ENCODE assay signal across 15 cellular contexts in genomic region chr9:124693403-124693802, GRCh38.
"Had no signal": no experiment of that assay in that cellular context is flagged by ENCODE, and none has a peak within 500 bp of the region (broad histone marks: within the 10 kb centered on the region; RNA-seq: fewer than 3 reads in every experiment).

No MANE protein-coding gene starts in this region.

- ATAC-seq: lower lobe of right lung; naive thymus-derived CD4-positive, alpha-beta T cell; psoas muscle had no signal

- DNase-seq: activated CD4-positive, alpha-beta T cell treated with anti-CD3 and anti-CD28 coated beads, Interleukin-2, amount 50 U/mL, for 4 hours; activated effector memory CD4-positive, alpha-beta T cell treated with anti-CD3 and anti-CD28 coated beads, Interleukin-2, amount 50 U/mL, for 16 hours; activated naive CD8-positive, alpha-beta T cell treated with anti-CD3 and anti-CD28 coated beads, Interleukin-2, amount 10 ng/mL, durations not matched to agents 7 days and 5 days; activated T-cell treated with anti-CD3 and anti-CD28 coated beads, Interleukin-2, amount 50 U/mL, for 1 hour; anterior cingulate cortex; hypothalamus; lower lobe of right lung; naive thymus-derived CD4-positive, alpha-beta T cell; nucleus accumbens; psoas muscle; stimulated activated CD4-positive, alpha-beta T cell treated with anti-CD3 and anti-CD28 coated beads, Interleukin-4, amount 100 ng/mL, for 24 hours; T-helper 2 cell had no signal

- H3K4me3 ChIP-seq: breast epithelium, esophagus muscularis mucosa, lower lobe of right lung, psoas muscle had no signal

- H3K27ac ChIP-seq: breast epithelium, esophagus muscularis mucosa, lower lobe of right lung, psoas muscle had no signal

- H3K4me1 ChIP-seq: breast epithelium, psoas muscle had no signal

- H3K36me3 Mint-ChIP-seq: activated naive CD8-positive, alpha-beta T cell treated with anti-CD3 and anti-CD28 coated beads, Interleukin-2, amount 10 ng/mL, durations not matched to agents 7 days and 5 days; naive thymus-derived CD4-positive, alpha-beta T cell had no signal

- H3K4me3 Mint-ChIP-seq: activated naive CD8-positive, alpha-beta T cell treated with anti-CD3 and anti-CD28 coated beads, Interleukin-2, amount 10 ng/mL, durations not matched to agents 7 days and 5 days; naive thymus-derived CD4-positive, alpha-beta T cell; stimulated activated naive CD8-positive, alpha-beta T cell treated with anti-CD3 and anti-CD28 coated beads, Interleukin-15, Interleukin-2, amounts not matched to agents 100 ng/mL and 50 ng/mL, for 24 hours had no signal

- H3K4me1 Mint-ChIP-seq: activated naive CD8-positive, alpha-beta T cell treated with anti-CD3 and anti-CD28 coated beads, Interleukin-2, amount 10 ng/mL, durations not matched to agents 7 days and 5 days had no signal

- H3K27ac Mint-ChIP-seq: activated naive CD8-positive, alpha-beta T cell treated with anti-CD3 and anti-CD28 coated beads, Interleukin-2, amount 10 ng/mL, durations not matched to agents 7 days and 5 days; naive thymus-derived CD4-positive, alpha-beta T cell; stimulated activated naive CD8-positive, alpha-beta T cell treated with anti-CD3 and anti-CD28 coated beads, Interleukin-15, Interleukin-2, amounts not matched to agents 100 ng/mL and 50 ng/mL, for 24 hours had no signal

- H3K27me3 ChIP-seq: breast epithelium, esophagus muscularis mucosa had no signal

- H3K9me3 ChIP-seq: breast epithelium, esophagus muscularis mucosa, lower lobe of right lung, psoas muscle had no signal

- H3K36me3 ChIP-seq: breast epithelium, esophagus muscularis mucosa, lower lobe of right lung had no signal

- H3K9me3 Mint-ChIP-seq: activated naive CD8-positive, alpha-beta T cell treated with anti-CD3 and anti-CD28 coated beads, Interleukin-2, amount 10 ng/mL, durations not matched to agents 7 days and 5 days; naive thymus-derived CD4-positive, alpha-beta T cell; stimulated activated naive CD8-positive, alpha-beta T cell treated with anti-CD3 and anti-CD28 coated beads, Interleukin-15, Interleukin-2, amounts not matched to agents 100 ng/mL and 50 ng/mL, for 24 hours had no signal
